Comparison of ENCODE assay signal across 1 cellular context in genomic region chr7:47610506-47611044, GRCh38.
TF ChIP-seq lines count a peak whose summit lies in the region.

No MANE protein-coding gene starts in this region.

TF ChIP-seq in H1, 55 proteins besides CTCF, POLR2A, EP300 and RAD21 (continued from another document):
- TF ChIP-seq YY1 (IDR thresholded peaks at IDR 0.05; ENCODE audit: low read depth, low read length) (no peak), JUND (IDR thresholded peaks at IDR 0.05; ENCODE audit: low read length) (no peak), ASH2L (IDR thresholded peaks at IDR 0.05; ENCODE audit: low read length) (no peak), ATF2 (IDR thresholded peaks at IDR 0.05; ENCODE audit: low read length) (no peak), NRF1 (IDR thresholded peaks at IDR 0.05; ENCODE audit: low read depth, low read length) (no peak), ATF3 (IDR thresholded peaks at IDR 0.05; ENCODE audit: insufficient read depth, low read depth, low read length) (no peak), SIRT6 (IDR thresholded peaks at IDR 0.05; ENCODE audit: low read length) (no peak), SP4 (IDR thresholded peaks at IDR 0.05; ENCODE audit: low read length) (no peak), BCL11A (IDR thresholded peaks at IDR 0.05; ENCODE audit: low read depth in 2 of 2, low read length in 2 of 2) (no peak), NANOG (IDR thresholded peaks at IDR 0.05; ENCODE audit: insufficient read depth, low read depth, low read length, poor library complexity, severe bottlenecking) (no peak), TAF7 (optimal IDR thresholded peaks at IDR 0.05; ENCODE audit: borderline replicate concordance, low read depth, low read length) (no peak), SIN3A (conservative IDR thresholded peaks at IDR 0.05 in 1 of 2, IDR thresholded peaks at IDR 0.05 in 1 of 2; ENCODE audit: low read depth in 1 of 2, low read length in 2 of 2) (no peak), CTBP2 (IDR thresholded peaks at IDR 0.05; ENCODE audit: borderline replicate concordance, insufficient read depth, insufficient read length, low read length) (no peak), CBX5 (IDR thresholded peaks at IDR 0.05; ENCODE audit: low read depth, low read length) (no peak), CHD1 (IDR thresholded peaks at IDR 0.05; ENCODE audit: low read depth, low read length) (no peak)
